Comparison of ENCODE assay signal across 1 cellular context in genomic region chr6:101458341-101458740, GRCh38.
TF ChIP-seq lines count a peak whose summit lies in the region.

No MANE protein-coding gene starts in this region.

TF ChIP-seq in IMR-90, 13 proteins besides CTCF, POLR2A, EP300 and RAD21 (continued from another document):
- TF ChIP-seq ELK1 (IDR thresholded peaks at IDR 0.05; ENCODE audit: borderline replicate concordance, low read depth, low read length) (no peak), FOS (IDR thresholded peaks at IDR 0.05; ENCODE audit: low read depth, low read length) (no peak), USF2 (IDR thresholded peaks at IDR 0.05; ENCODE audit: low read depth, low read length) (no peak), NFE2L2 (IDR thresholded peaks at IDR 0.05; ENCODE audit: low read depth, low read length) (no peak), MAZ (IDR thresholded peaks at IDR 0.05; ENCODE audit: borderline replicate concordance, low read depth, low read length) (no peak), SMC3 (IDR thresholded peaks at IDR 0.05; ENCODE audit: low read depth, low read length) (no peak), MXI1 (IDR thresholded peaks at IDR 0.05; ENCODE audit: borderline replicate concordance, low read depth, low read length) (no peak), MAFK (IDR thresholded peaks at IDR 0.05; ENCODE audit: low read depth, low read length) (no peak)
